In genomic region chr10:75063461-75064230, GRCh38 we compare ENCODE assay signal across 15 cellular contexts. TPM values are rescaled to one million over a fixed set of nuclear protein-coding genes. Genes with fewer than 3 reads are reported as not detected.
DNase-seq lines count a peak whose midpoint lies in the region; TF ChIP-seq lines count a peak whose summit lies in the region.
"Had no signal": no experiment of that assay in that cellular context is flagged by ENCODE, and none has a peak within 500 bp of the region (broad histone marks: within the 10 kb centered on the region; RNA-seq: fewer than 3 reads in every experiment).

No MANE protein-coding gene starts in this region.

- no peak for TF ChIP-seq POLR2A in spleen (IDR thresholded peaks at IDR 0.05)
- no peak for TF ChIP-seq POLR2A in testis (IDR thresholded peaks at IDR 0.05)

- no peaks in the 10 kb centered on the region for H3K9me3 ChIP-seq in parathyroid adenoma (ENCODE audit: control insufficient read depth, low read length)
- H3K9me3 ChIP-seq in spleen, result no peaks in the 10 kb centered on the region
- no peaks in the 10 kb centered on the region for H3K9me3 ChIP-seq in testis

- intact Hi-C loops in spleen (cut with DNase I; ENCODE audit: low total_unique reads) (no loop called here), testis (cut with DNase I; ENCODE audit: low total_unique reads) (no loop called here)

- H3K4me3 ChIP-seq in parathyroid adenoma (ENCODE audit: low read depth, low read length), result no peak overlapping the region
- no peak overlapping the region for H3K4me3 ChIP-seq in spleen
- H3K4me3 ChIP-seq in testis, result no peak overlapping the region
- H3K4me3 ChIP-seq: GM23338 had no signal

- H3K27me3 ChIP-seq in parathyroid adenoma (ENCODE audit: control insufficient read depth, insufficient read depth, low read length) (no peaks in the 10 kb centered on the region), spleen (replicated peaks in 1 of 7) (no peaks in the 10 kb centered on the region), testis (no peaks in the 10 kb centered on the region)

- no peak overlapping the region for H3K4me3 Mint-ChIP-seq in mesothelial cell of epicardium
- H3K4me3 Mint-ChIP-seq: CD4-positive, alpha-beta memory T cell; GM23338; H9 had no signal

- no peak for DNase-seq in mesothelial cell of epicardium (ENCODE audit: low spot score in 2 of 2, unreplicated experiment in 2 of 2)
- DNase-seq in spleen, result peak; percentile 27
- no peak for DNase-seq in NCI-H1092 (lab: John Stamatoyannopoulos, UW)
- DNase-seq in substantia nigra (lab: John Stamatoyannopoulos, UW), result no peak
- DNase-seq in testis, result no peak
- DNase-seq: C1 segment of cervical spinal cord; Calu3; CD4-positive, alpha-beta memory T cell; COR-L47; DMS53; DMS79 treated with DMSO at 0.1 percent for 48 hours; GF-D8; H9 had no signal

- peaks cover 14% of the 10 kb centered on the region for H3K4me1 ChIP-seq in parathyroid adenoma
- no peaks in the 10 kb centered on the region for H3K4me1 ChIP-seq in spleen
- no peaks in the 10 kb centered on the region for H3K4me1 ChIP-seq in testis

- TF ChIP-seq CTCF in mesothelial cell of epicardium (IDR thresholded peaks at IDR 0.05; ENCODE audit: unreplicated experiment), result no peak
- TF ChIP-seq CTCF in parathyroid adenoma (IDR thresholded peaks at IDR 0.05), result no peak
- no peak for TF ChIP-seq CTCF in spleen (IDR thresholded peaks at IDR 0.05 in 8 of 11, conservative IDR thresholded peaks at IDR 0.05 in 3 of 11)
- no peak for TF ChIP-seq CTCF in testis (IDR thresholded peaks at IDR 0.05)

- H3K27ac ChIP-seq in parathyroid adenoma (peak overlapping the region; percentile 83), spleen (no peak overlapping the region), substantia nigra (ENCODE audit: low read depth, low read length, poor library complexity, severe bottlenecking) (no peak overlapping the region), testis (no peak overlapping the region)

- H3K27ac Mint-ChIP-seq in mesothelial cell of epicardium, result peak overlapping the region; percentile 56
- H3K27ac Mint-ChIP-seq: GM23338, H9 had no signal

- H3K36me3 ChIP-seq in parathyroid adenoma (ENCODE audit: control insufficient read depth, insufficient read depth, low read length), result no peaks in the 10 kb centered on the region
- H3K36me3 ChIP-seq in spleen, result no peaks in the 10 kb centered on the region
- no peaks in the 10 kb centered on the region for H3K36me3 ChIP-seq in testis (ENCODE audit: low read depth, missing control alignments)

- peak overlapping the region; percentile 20 for H3K4me2 ChIP-seq in parathyroid adenoma (ENCODE audit: low read length)
- H3K4me2 ChIP-seq: GM23338 had no signal

- peaks cover 19% of the 10 kb centered on the region for H3K4me1 Mint-ChIP-seq in mesothelial cell of epicardium

- WGBS in spleen, 5 donors, result 84 to 89% (median 87%) methylated on average over 8 of the region's 8 CpGs
- WGBS in testis, 2 donors, result 85 to 87% methylated on average over 8 of the region's 8 CpGs

- H3K79me2 ChIP-seq in parathyroid adenoma, result no peaks in the 10 kb centered on the region

- peak overlapping the region; percentile 5 for H2AFZ ChIP-seq in parathyroid adenoma
- H2AFZ ChIP-seq: GM23338 had no signal

- H3K9ac ChIP-seq in parathyroid adenoma, result no peak overlapping the region

- no peaks in the 10 kb centered on the region for H3K36me3 Mint-ChIP-seq in mesothelial cell of epicardium
- H3K36me3 Mint-ChIP-seq: CD4-positive, alpha-beta memory T cell had no signal

- no peaks in the 10 kb centered on the region for H3K27me3 Mint-ChIP-seq in mesothelial cell of epicardium (ENCODE audit: low read depth)
- H3K27me3 Mint-ChIP-seq: CD4-positive, alpha-beta memory T cell had no signal

- H3K9me3 Mint-ChIP-seq in mesothelial cell of epicardium, result no peaks in the 10 kb centered on the region
- H3K9me3 Mint-ChIP-seq: CD4-positive, alpha-beta memory T cell; GM23338; H9 had no signal

RNA-seq across cellular contexts. Expression of gene SAMD8, which starts 47.8 kb away (rescaled TPM):
- total RNA-seq in mesothelial cell of epicardium (25.6 to 27.8 TPM (median 26.4 TPM) in 3 replicates), spleen (10 to 100 TPM; 24.3 to 35.1 (median 28.3) TPM), testis (10 to 100 TPM; 55.3 to 66.3 TPM)
- polyA plus RNA-seq in spleen (1 to 10 TPM; 4.1 to 5.2 (median 4.1) TPM), testis (ENCODE audit: insufficient read depth, low read depth, low replicate concordance) (45.0 TPM)
